In genomic region chr2:236847023-236847422, GRCh38 we compare ENCODE assay signal across 2 cellular contexts.
TF ChIP-seq lines count a peak whose summit lies in the region.

No MANE protein-coding gene starts in this region.

TF ChIP-seq in GM23338, 12 proteins besides CTCF, POLR2A, EP300 and RAD21 (continued from another document):
- TF ChIP-seq, protein P1, sequence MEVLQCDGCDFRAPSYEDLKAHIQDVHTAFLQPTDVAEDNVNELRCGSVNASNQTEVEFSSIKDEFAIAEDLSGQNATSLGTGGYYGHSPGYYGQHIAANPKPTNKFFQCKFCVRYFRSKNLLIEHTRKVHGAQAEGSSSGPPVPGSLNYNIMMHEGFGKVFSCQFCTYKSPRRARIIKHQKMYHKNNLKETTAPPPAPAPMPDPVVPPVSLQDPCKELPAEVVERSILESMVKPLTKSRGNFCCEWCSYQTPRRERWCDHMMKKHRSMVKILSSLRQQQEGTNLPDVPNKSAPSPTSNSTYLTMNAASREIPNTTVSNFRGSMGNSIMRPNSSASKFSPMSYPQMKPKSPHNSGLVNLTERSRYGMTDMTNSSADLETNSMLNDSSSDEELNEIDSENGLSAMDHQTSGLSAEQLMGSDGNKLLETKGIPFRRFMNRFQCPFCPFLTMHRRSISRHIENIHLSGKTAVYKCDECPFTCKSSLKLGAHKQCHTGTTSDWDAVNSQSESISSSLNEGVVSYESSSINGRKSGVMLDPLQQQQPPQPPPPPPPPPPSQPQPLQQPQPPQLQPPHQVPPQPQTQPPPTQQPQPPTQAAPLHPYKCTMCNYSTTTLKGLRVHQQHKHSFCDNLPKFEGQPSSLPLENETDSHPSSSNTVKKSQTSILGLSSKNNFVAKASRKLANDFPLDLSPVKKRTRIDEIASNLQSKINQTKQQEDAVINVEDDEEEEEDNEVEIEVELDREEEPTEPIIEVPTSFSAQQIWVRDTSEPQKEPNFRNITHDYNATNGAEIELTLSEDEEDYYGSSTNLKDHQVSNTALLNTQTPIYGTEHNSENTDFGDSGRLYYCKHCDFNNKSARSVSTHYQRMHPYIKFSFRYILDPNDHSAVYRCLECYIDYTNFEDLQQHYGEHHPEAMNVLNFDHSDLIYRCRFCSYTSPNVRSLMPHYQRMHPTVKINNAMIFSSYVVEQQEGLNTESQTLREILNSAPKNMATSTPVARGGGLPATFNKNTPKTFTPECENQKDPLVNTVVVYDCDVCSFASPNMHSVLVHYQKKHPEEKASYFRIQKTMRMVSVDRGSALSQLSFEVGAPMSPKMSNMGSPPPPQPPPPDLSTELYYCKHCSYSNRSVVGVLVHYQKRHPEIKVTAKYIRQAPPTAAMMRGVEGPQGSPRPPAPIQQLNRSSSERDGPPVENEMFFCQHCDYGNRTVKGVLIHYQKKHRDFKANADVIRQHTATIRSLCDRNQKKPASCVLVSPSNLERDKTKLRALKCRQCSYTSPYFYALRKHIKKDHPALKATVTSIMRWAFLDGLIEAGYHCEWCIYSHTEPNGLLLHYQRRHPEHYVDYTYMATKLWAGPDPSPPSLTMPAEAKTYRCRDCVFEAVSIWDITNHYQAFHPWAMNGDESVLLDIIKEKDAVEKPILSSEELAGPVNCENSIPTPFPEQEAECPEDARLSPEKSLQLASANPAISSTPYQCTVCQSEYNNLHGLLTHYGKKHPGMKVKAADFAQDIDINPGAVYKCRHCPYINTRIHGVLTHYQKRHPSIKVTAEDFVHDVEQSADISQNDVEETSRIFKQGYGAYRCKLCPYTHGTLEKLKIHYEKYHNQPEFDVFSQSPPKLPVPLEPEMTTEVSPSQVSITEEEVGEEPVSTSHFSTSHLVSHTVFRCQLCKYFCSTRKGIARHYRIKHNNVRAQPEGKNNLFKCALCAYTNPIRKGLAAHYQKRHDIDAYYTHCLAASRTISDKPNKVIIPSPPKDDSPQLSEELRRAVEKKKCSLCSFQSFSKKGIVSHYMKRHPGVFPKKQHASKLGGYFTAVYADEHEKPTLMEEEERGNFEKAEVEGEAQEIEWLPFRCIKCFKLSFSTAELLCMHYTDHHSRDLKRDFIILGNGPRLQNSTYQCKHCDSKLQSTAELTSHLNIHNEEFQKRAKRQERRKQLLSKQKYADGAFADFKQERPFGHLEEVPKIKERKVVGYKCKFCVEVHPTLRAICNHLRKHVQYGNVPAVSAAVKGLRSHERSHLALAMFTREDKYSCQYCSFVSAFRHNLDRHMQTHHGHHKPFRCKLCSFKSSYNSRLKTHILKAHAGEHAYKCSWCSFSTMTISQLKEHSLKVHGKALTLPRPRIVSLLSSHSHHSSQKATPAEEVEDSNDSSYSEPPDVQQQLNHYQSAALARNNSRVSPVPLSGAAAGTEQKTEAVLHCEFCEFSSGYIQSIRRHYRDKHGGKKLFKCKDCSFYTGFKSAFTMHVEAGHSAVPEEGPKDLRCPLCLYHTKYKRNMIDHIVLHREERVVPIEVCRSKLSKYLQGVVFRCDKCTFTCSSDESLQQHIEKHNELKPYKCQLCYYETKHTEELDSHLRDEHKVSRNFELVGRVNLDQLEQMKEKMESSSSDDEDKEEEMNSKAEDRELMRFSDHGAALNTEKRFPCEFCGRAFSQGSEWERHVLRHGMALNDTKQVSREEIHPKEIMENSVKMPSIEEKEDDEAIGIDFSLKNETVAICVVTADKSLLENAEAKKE (CRISPR knock-in tag; IDR thresholded peaks at IDR 0.05), result no peak
- TF ChIP-seq JUNB (IDR thresholded peaks at IDR 0.05; ENCODE audit: unreplicated experiment) (no peak), EZH2phosphoT487 (IDR thresholded peaks at IDR 0.05; ENCODE audit: unreplicated experiment) (no peak), NANOG (IDR thresholded peaks at IDR 0.05; ENCODE audit: borderline replicate concordance) (no peak), ZNF331 (CRISPR knock-in tag; IDR thresholded peaks at IDR 0.05; ENCODE audit: low read depth) (no peak), CREB1 (CRISPR knock-in tag; IDR thresholded peaks at IDR 0.05; ENCODE audit: low read depth) (no peak)
- TF ChIP-seq, protein P2, sequence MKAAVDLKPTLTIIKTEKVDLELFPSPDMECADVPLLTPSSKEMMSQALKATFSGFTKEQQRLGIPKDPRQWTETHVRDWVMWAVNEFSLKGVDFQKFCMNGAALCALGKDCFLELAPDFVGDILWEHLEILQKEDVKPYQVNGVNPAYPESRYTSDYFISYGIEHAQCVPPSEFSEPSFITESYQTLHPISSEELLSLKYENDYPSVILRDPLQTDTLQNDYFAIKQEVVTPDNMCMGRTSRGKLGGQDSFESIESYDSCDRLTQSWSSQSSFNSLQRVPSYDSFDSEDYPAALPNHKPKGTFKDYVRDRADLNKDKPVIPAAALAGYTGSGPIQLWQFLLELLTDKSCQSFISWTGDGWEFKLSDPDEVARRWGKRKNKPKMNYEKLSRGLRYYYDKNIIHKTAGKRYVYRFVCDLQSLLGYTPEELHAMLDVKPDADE (IDR thresholded peaks at IDR 0.05), result no peak
- TF ChIP-seq, protein P3, sequence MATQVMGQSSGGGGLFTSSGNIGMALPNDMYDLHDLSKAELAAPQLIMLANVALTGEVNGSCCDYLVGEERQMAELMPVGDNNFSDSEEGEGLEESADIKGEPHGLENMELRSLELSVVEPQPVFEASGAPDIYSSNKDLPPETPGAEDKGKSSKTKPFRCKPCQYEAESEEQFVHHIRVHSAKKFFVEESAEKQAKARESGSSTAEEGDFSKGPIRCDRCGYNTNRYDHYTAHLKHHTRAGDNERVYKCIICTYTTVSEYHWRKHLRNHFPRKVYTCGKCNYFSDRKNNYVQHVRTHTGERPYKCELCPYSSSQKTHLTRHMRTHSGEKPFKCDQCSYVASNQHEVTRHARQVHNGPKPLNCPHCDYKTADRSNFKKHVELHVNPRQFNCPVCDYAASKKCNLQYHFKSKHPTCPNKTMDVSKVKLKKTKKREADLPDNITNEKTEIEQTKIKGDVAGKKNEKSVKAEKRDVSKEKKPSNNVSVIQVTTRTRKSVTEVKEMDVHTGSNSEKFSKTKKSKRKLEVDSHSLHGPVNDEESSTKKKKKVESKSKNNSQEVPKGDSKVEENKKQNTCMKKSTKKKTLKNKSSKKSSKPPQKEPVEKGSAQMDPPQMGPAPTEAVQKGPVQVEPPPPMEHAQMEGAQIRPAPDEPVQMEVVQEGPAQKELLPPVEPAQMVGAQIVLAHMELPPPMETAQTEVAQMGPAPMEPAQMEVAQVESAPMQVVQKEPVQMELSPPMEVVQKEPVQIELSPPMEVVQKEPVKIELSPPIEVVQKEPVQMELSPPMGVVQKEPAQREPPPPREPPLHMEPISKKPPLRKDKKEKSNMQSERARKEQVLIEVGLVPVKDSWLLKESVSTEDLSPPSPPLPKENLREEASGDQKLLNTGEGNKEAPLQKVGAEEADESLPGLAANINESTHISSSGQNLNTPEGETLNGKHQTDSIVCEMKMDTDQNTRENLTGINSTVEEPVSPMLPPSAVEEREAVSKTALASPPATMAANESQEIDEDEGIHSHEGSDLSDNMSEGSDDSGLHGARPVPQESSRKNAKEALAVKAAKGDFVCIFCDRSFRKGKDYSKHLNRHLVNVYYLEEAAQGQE (IDR thresholded peaks at IDR 0.05; ENCODE audit: unreplicated experiment), result no peak

TF ChIP-seq in WTC11, 78 proteins besides CTCF, POLR2A, EP300 and RAD21 (continued from another document):
- TF ChIP-seq STAT6 (CRISPR knock-in tag; conservative IDR thresholded peaks at IDR 0.05; ENCODE audit: low read depth), result no peak
- no peak for TF ChIP-seq PRDM15 (CRISPR knock-in tag; IDR thresholded peaks at IDR 0.05)
- no peak for TF ChIP-seq EMX1 (CRISPR knock-in tag; IDR thresholded peaks at IDR 0.05)
- TF ChIP-seq SP1 (CRISPR knock-in tag; conservative IDR thresholded peaks at IDR 0.05), result no peak
- no peak for TF ChIP-seq IRF1 (CRISPR knock-in tag; IDR thresholded peaks at IDR 0.05)
- TF ChIP-seq ELF4 (CRISPR knock-in tag; IDR thresholded peaks at IDR 0.05; ENCODE audit: low read depth), result no peak
- no peak for TF ChIP-seq E2F4 (CRISPR knock-in tag; IDR thresholded peaks at IDR 0.05; ENCODE audit: borderline replicate concordance, low read depth)
- TF ChIP-seq IRF2 (CRISPR knock-in tag; IDR thresholded peaks at IDR 0.05; ENCODE audit: borderline replicate concordance, low read depth), result no peak
- TF ChIP-seq CBFB (CRISPR knock-in tag; IDR thresholded peaks at IDR 0.05; ENCODE audit: low read depth), result no peak
